ENCODE assay signal across 9 cellular contexts in the genomic region with DNA sequence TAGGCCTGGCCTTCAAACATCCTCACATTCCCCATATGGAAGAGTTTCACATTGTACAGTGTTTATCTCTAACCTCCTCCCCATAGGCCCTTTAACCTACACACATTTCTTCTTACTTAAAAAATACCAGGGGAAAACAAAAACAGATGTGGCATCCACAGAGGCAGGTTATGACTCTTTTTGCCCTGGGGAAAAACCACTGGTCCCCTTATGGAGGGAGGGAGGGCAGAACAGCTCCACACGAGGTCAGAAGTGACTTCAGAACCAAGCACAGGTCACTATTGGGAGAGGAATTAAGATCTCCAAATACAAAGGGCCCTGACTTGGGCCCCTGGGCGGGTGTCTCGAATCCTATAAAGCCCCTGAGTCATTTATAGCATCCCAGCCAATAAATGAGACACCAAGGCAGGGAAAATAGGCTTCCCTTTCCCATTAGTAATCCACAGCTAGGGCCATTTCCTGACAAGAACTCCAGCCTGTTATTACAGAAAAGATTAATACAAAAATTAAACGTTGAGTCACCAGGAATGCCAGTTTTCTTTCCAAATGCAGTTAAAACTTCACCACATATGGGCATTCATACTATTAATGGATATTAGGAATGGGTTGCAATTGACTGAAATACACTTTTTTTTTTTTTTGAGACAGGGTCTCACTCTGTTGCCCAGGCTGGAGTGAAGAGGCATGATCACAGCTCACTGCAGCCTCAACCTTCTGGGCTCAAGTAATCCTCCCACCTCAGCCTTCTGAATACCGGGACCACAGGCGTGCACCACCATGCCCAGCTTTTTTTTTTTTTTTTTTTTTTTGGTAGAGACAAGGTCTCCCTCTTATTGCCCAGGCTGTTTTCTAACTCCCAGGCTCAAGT.
DNase-seq lines count a peak whose midpoint lies in the region; ATAC-seq and TF ChIP-seq lines count a peak whose summit lies in the region.
"Had no signal": no experiment of that assay in that cellular context is flagged by ENCODE, and none has a peak within 500 bp of the region (broad histone marks: within the 10 kb centered on the region; RNA-seq: fewer than 3 reads in every experiment).

No MANE protein-coding gene starts in this region.

- peaks cover 34% of the 10 kb centered on the region for H3K36me3 Mint-ChIP-seq in nephron progenitor cell (ENCODE audit: low read depth)

- no peaks in the 10 kb centered on the region for H3K9me3 ChIP-seq in MG63

- H3K4me3 ChIP-seq in MG63: no peak overlapping the region

- H3K4me1 Mint-ChIP-seq in nephron progenitor cell: peaks cover 39% of the 10 kb centered on the region

- no peak overlapping the region for H3K27ac ChIP-seq in substantia nigra (ENCODE audit: low read depth, low read length, poor library complexity, severe bottlenecking)

- no peak for TF ChIP-seq CTCF in nephron progenitor cell (IDR thresholded peaks at IDR 0.05)

- peaks cover 3% of the 10 kb centered on the region for H3K27me3 Mint-ChIP-seq in nephron progenitor cell (ENCODE audit: low read depth, poor library complexity)

- peak overlapping the region; percentile 79 for H3K27ac Mint-ChIP-seq in nephron progenitor cell

- intact Hi-C loops in sciatic nerve (cut with DNase I): no loop called here

- H3K9me3 Mint-ChIP-seq in nephron progenitor cell: no peaks in the 10 kb centered on the region

- H3K4me3 Mint-ChIP-seq in nephron progenitor cell: no peak overlapping the region

- peaks cover 14% of the 10 kb centered on the region for H3K36me3 ChIP-seq in MG63

- DNase-seq in EH (ENCODE audit: low read depth) (peak; percentile 96), MG63 (peak; percentile 89), dedifferentiated amniotic fluid mesenchymal stem cell (ENCODE audit: extremely low spot score) (peak; percentile 27), nephron progenitor cell (no peak), sciatic nerve (ENCODE audit: low spot score) (no peak), substantia nigra (lab: John Stamatoyannopoulos, UW) (no peak)
- DNase-seq: NCI-H748 treated with DMSO at 0.1 percent for 48 hours had no signal

- H3K27me3 ChIP-seq in MG63: no peaks in the 10 kb centered on the region

- ATAC-seq in GM18909 (IDR thresholded peaks at IDR 0.05; ENCODE audit: poor library complexity, unreplicated experiment) (no peak), HG02885 (IDR thresholded peaks at IDR 0.05; ENCODE audit: poor library complexity, unreplicated experiment) (no peak), sciatic nerve (no peak)

Comparison
In these comparisons a context has a peak if more than half of its experiments do, and no peak if none do; other contexts are left out.
1. DNase-seq: peak in EH (single experiment), MG63 (single experiment) and dedifferentiated amniotic fluid mesenchymal stem cell (single experiment); none in nephron progenitor cell (single experiment), sciatic nerve (single experiment) and substantia nigra (0 of 49).